ENCODE assay signal across 8 cellular contexts in the genomic region with DNA sequence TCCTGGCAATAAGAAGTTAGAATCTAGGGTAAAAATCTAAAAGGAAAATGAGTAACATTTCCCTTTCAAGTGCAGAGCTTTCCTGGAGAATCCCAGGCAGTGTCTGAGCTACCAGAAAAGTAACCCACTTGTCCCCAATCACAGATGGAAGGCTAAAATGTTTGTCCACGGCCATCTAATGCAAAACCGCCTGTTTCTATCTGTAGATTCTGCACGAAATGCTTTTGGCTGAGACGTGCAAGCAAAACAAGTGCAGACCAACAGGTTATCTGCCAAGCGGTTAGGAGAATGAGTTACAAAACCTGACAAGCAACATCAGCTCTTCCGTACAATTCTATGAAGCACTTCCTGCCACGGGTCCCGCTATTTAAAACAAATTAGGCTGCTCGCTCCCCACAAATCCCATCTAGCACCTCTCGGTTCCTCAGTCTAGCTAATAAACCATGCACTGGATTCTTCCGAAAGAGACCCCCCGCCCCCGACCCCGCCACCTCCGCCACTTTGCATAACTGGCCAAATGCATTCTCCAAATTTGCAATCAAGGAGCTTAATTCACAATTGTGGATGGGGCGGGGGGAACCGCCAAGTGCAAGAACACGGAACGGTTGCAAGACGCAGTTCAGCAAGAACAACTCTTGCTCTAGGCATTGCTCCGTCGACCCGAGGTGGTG. TPM values are rescaled to one million over a fixed set of nuclear protein-coding genes. Genes with fewer than 3 reads are reported as not detected.
A peak's percentile ranks its signal among the peaks of the same experiment; 100 is the strongest.
DNase-seq lines count a peak whose midpoint lies in the region; ATAC-seq, FAIRE-seq and TF ChIP-seq lines count a peak whose summit lies in the region.

No MANE protein-coding gene starts in this region.

- H3K27me3 Mint-ChIP-seq in activated CD4-positive, alpha-beta T cell treated with anti-CD3 and anti-CD28 coated beads, Interleukin-2, amount 10 ng/mL, durations not matched to agents 7 days and 5 days, result peaks cover 10% of the 10 kb centered on the region

- H3K9me3 Mint-ChIP-seq in activated CD4-positive, alpha-beta T cell treated with anti-CD3 and anti-CD28 coated beads, Interleukin-2, amount 10 ng/mL, durations not matched to agents 7 days and 5 days, result no peaks in the 10 kb centered on the region

- peaks cover 0 to 7% (median 3%) of the 10 kb centered on the region in 3 donors for H3K4me1 ChIP-seq in pancreas

- intact Hi-C loops in pancreas (cut with DNase I), result no loop called here

- H3K4me1 Mint-ChIP-seq in activated CD4-positive, alpha-beta T cell treated with anti-CD3 and anti-CD28 coated beads, Interleukin-2, amount 10 ng/mL, durations not matched to agents 7 days and 5 days, result peaks cover 63% of the 10 kb centered on the region

- peaks cover 34% of the 10 kb centered on the region for H3K36me3 Mint-ChIP-seq in activated CD4-positive, alpha-beta T cell treated with anti-CD3 and anti-CD28 coated beads, Interleukin-2, amount 10 ng/mL, durations not matched to agents 7 days and 5 days (ENCODE audit: low read depth)

- ATAC-seq in GM21515 (IDR thresholded peaks at IDR 0.05; ENCODE audit: unreplicated experiment) (peak; percentile 31), pancreas (peak in 2 of 4 donors; percentile 5 to 22)

- no peaks in the 10 kb centered on the region for H3K27me3 ChIP-seq in pancreas

- no peak for FAIRE-seq in pancreas (lab: Jason Lieb, UNC)

- TF ChIP-seq CTCF in fibroblast of mammary gland (conservative IDR thresholded peaks at IDR 0.05; ENCODE audit: control insufficient read depth, insufficient read depth, low read depth, low read length) (no peak), pancreas (IDR thresholded peaks at IDR 0.05) (no peak)

- H3K27ac Mint-ChIP-seq in activated CD4-positive, alpha-beta T cell treated with anti-CD3 and anti-CD28 coated beads, Interleukin-2, amount 10 ng/mL, durations not matched to agents 7 days and 5 days, result peak overlapping the region; percentile 93

- peak overlapping the region; percentile 97 for H3K4me3 Mint-ChIP-seq in activated CD4-positive, alpha-beta T cell treated with anti-CD3 and anti-CD28 coated beads, Interleukin-2, amount 10 ng/mL, durations not matched to agents 7 days and 5 days

- POLR2A ChIA-PET in activated CD4-positive, alpha-beta T cell treated with anti-CD3 and anti-CD28 coated beads, Interleukin-2, amount 10 ng/mL, durations not matched to agents 7 days and 5 days (lab: Charles Lee), result interaction anchor here (0.6 to 2.1 kb wide), 3 partner anchors 12 to 50 kb away, joined by 3 to 10 read pairs (median 8); no protein-coding TSS in a partner anchor

- CTCF ChIA-PET in activated CD4-positive, alpha-beta T cell treated with anti-CD3 and anti-CD28 coated beads, Interleukin-2, amount 10 ng/mL, durations not matched to agents 7 days and 5 days (lab: Charles Lee), result interaction anchor here (0.8 to 4.2 kb wide), 9 partner anchors 9 to 44 kb away, joined by 3 to 9 read pairs (median 4); no protein-coding TSS in a partner anchor

- H3K27ac ChIP-seq in pancreas, result peak overlapping the region in 3 of 4 donors; percentile 82 to 94 (median 89)

- WGBS in pancreas, 2 donors, result 1% methylated on average over 23 of the region's 23 CpGs

- no peaks in the 10 kb centered on the region for H3K9me3 ChIP-seq in pancreas

- H3K4me3 ChIP-seq in fibroblast of mammary gland (ENCODE audit: control insufficient read depth, low read depth, low read length), result peak overlapping the region; percentile 87
- H3K4me3 ChIP-seq in pancreas, result peak overlapping the region; percentile 82 to 93 (median 85)

- peak; percentile 10 for DNase-seq in ELF-1 (ENCODE audit: low read depth, low spot score)
- peak; percentile 60 to 73 for DNase-seq in Kasumi-1 (lab: John Stamatoyannopoulos, UW)
- DNase-seq in activated CD4-positive, alpha-beta T cell treated with anti-CD3 and anti-CD28 coated beads, Interleukin-2, amount 10 ng/mL, durations not matched to agents 7 days and 5 days, result peak; percentile 59
- DNase-seq in fibroblast of mammary gland (ENCODE audit: low read depth), result peak; percentile 41
- peak in 1 of 6 donors; percentile 18 for DNase-seq in pancreas
- DNase-seq in LoVo (ENCODE audit: low spot score), result no peak
- DNase-seq in stimulated activated CD4-positive, alpha-beta T cell treated with anti-CD3 and anti-CD28 coated beads, Interleukin-4, amount 100 ng/mL, for 1 hour, result no peak

- no peaks in the 10 kb centered on the region for H3K36me3 ChIP-seq in pancreas

RNA-seq across cellular contexts. Expression of a gene that starts 1.4 kb away (rescaled TPM):
- total RNA-seq in activated CD4-positive, alpha-beta T cell treated with anti-CD3 and anti-CD28 coated beads, Interleukin-2, amount 10 ng/mL, durations not matched to agents 7 days and 5 days, result 100 to 1,000 TPM; 124 to 152 TPM
- 10 to 100 TPM in 3 of 6 donors, 1 to 10 TPM in 3; 2.8 to 21.2 (median 11.2) TPM for total RNA-seq in pancreas
- 10 to 100 TPM in 1 of 2 donors, 1 to 10 TPM in 1; 5.0 to 19.6 TPM for polyA plus RNA-seq in pancreas

Comparison
In these comparisons a context has a peak if more than half of its experiments do, and no peak if none do; other contexts are left out.
1. DNase-seq: peak in ELF-1 (single experiment), Kasumi-1 (2 of 2), activated CD4-positive, alpha-beta T cell treated with anti-CD3 and anti-CD28 coated beads, Interleukin-2, amount 10 ng/mL, durations not matched to agents 7 days and 5 days (single experiment) and fibroblast of mammary gland (single experiment); none in LoVo (single experiment) and stimulated activated CD4-positive, alpha-beta T cell treated with anti-CD3 and anti-CD28 coated beads, Interleukin-4, amount 100 ng/mL, for 1 hour (single experiment).
2. RNA of a gene that starts 1.4 kb away (total RNA-seq): 124 to 152 TPM in activated CD4-positive, alpha-beta T cell treated with anti-CD3 and anti-CD28 coated beads, Interleukin-2, amount 10 ng/mL, durations not matched to agents 7 days and 5 days; 2.8 to 21.2 TPM in pancreas; every median in the first group is over 4 times any median in the second.